Comparison of ENCODE assay signal across 9 cellular contexts in the genomic region with DNA sequence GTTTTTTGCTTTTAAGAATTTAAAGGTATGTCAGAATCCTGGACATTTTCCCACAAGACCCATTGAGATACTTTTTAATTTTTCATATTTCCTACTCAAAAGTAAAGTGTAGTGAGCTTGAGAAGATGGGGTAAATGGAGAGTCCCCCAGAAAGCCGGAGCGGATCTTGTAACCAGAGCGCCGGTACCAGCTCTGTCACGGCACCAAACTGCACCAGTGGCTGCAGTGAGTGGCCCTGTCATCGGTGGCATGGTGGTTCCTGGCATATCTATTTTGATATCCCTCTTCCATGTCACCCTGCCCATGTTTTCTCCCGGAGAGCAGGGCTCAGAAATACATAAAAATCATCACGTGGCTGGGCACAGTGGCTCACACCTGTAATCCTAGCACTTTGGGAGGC. TPM values are rescaled to one million over a fixed set of nuclear protein-coding genes. Genes with fewer than 3 reads are reported as not detected.
"Had no signal": no experiment of that assay in that cellular context is flagged by ENCODE, and none has a peak within 500 bp of the region (broad histone marks: within the 10 kb centered on the region; RNA-seq: fewer than 3 reads in every experiment).

No MANE protein-coding gene starts in this region.

- DNase-seq: GOT3 had no signal

- H3K4me1 ChIP-seq: HAP-1 had no signal

- H3K4me3 ChIP-seq: GM23248, GM23338, HAP-1 had no signal

- H3K9me3 ChIP-seq: HAP-1 had no signal

- H3K9me3 Mint-ChIP-seq: GM23338, H9, HFFc6 had no signal

- H3K36me3 ChIP-seq: HAP-1 had no signal

- H3K4me3 Mint-ChIP-seq: GM23338, H9, HFFc6 had no signal

- H3K9ac ChIP-seq: GM23248 had no signal

- H3K27ac Mint-ChIP-seq: GM23338, H9, HFFc6 had no signal

- H2AFZ ChIP-seq: GM23248, GM23338 had no signal

- H3K4me2 ChIP-seq: GM23338 had no signal

- H3K27ac ChIP-seq: GM23248 had no signal

RNA-seq across cellular contexts. Expression of a gene that starts 19.3 kb away (rescaled TPM):
- total RNA-seq: GM23248, H4, HFFc6 had no signal
- polyA plus RNA-seq: GM23248 had no signal

RNA-seq across cellular contexts. Expression of a gene that starts 22.2 kb away (rescaled TPM):
- total RNA-seq: GM23248, GM23338, H1, H4, H7, H9, HFFc6 had no signal
- polyA plus RNA-seq: GM23248, H1 had no signal
